2 cellular contexts compared by ENCODE assay signal in genomic region chr10:31706464-31706863, GRCh38.
TF ChIP-seq lines count a peak whose summit lies in the region.

No MANE protein-coding gene starts in this region.

TF ChIP-seq in liver, 16 proteins besides CTCF, POLR2A, EP300 and RAD21 (continued from another document):
- TF ChIP-seq, protein P1, sequence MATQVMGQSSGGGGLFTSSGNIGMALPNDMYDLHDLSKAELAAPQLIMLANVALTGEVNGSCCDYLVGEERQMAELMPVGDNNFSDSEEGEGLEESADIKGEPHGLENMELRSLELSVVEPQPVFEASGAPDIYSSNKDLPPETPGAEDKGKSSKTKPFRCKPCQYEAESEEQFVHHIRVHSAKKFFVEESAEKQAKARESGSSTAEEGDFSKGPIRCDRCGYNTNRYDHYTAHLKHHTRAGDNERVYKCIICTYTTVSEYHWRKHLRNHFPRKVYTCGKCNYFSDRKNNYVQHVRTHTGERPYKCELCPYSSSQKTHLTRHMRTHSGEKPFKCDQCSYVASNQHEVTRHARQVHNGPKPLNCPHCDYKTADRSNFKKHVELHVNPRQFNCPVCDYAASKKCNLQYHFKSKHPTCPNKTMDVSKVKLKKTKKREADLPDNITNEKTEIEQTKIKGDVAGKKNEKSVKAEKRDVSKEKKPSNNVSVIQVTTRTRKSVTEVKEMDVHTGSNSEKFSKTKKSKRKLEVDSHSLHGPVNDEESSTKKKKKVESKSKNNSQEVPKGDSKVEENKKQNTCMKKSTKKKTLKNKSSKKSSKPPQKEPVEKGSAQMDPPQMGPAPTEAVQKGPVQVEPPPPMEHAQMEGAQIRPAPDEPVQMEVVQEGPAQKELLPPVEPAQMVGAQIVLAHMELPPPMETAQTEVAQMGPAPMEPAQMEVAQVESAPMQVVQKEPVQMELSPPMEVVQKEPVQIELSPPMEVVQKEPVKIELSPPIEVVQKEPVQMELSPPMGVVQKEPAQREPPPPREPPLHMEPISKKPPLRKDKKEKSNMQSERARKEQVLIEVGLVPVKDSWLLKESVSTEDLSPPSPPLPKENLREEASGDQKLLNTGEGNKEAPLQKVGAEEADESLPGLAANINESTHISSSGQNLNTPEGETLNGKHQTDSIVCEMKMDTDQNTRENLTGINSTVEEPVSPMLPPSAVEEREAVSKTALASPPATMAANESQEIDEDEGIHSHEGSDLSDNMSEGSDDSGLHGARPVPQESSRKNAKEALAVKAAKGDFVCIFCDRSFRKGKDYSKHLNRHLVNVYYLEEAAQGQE (IDR thresholded peaks at IDR 0.05) = no peak
- TF ChIP-seq EGR1 (IDR thresholded peaks at IDR 0.05; ENCODE audit: low read depth in 2 of 2) = no peak
- TF ChIP-seq NR2F2 (IDR thresholded peaks at IDR 0.05) = no peak
- TF ChIP-seq, protein P2, sequence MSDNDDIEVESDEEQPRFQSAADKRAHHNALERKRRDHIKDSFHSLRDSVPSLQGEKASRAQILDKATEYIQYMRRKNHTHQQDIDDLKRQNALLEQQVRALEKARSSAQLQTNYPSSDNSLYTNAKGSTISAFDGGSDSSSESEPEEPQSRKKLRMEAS (IDR thresholded peaks at IDR 0.05) = no peak

TF ChIP-seq in HepG2, 621 proteins besides CTCF, POLR2A, EP300 and RAD21 (continued from another document):
- TF ChIP-seq ZNF34 (CRISPR knock-in tag; IDR thresholded peaks at IDR 0.05; ENCODE audit: borderline replicate concordance) (no peak), CENPT (CRISPR knock-in tag; IDR thresholded peaks at IDR 0.05; ENCODE audit: low read depth) (no peak), TP53 (CRISPR knock-in tag; conservative IDR thresholded peaks at IDR 0.05) (no peak), CREB1 (IDR thresholded peaks at IDR 0.05) (no peak), CREB1 (CRISPR knock-in tag; IDR thresholded peaks at IDR 0.05) (no peak), POLR2G (IDR thresholded peaks at IDR 0.05; ENCODE audit: low read depth, low read length) (no peak)
- TF ChIP-seq, protein P3, sequence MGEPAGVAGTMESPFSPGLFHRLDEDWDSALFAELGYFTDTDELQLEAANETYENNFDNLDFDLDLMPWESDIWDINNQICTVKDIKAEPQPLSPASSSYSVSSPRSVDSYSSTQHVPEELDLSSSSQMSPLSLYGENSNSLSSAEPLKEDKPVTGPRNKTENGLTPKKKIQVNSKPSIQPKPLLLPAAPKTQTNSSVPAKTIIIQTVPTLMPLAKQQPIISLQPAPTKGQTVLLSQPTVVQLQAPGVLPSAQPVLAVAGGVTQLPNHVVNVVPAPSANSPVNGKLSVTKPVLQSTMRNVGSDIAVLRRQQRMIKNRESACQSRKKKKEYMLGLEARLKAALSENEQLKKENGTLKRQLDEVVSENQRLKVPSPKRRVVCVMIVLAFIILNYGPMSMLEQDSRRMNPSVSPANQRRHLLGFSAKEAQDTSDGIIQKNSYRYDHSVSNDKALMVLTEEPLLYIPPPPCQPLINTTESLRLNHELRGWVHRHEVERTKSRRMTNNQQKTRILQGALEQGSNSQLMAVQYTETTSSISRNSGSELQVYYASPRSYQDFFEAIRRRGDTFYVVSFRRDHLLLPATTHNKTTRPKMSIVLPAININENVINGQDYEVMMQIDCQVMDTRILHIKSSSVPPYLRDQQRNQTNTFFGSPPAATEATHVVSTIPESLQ (CRISPR knock-in tag; conservative IDR thresholded peaks at IDR 0.05) = no peak
TF ChIP-seq in HepG2: peak in this region for 0.
